7 cellular contexts compared by ENCODE assay signal in genomic region chr10:119131512-119132240, GRCh38. TPM values are rescaled to one million over a fixed set of nuclear protein-coding genes. Genes with fewer than 3 reads are reported as not detected.
DNase-seq lines count a peak whose midpoint lies in the region; ATAC-seq, FAIRE-seq and TF ChIP-seq lines count a peak whose summit lies in the region.

No MANE protein-coding gene starts in this region.

- TF ChIP-seq CTCF in brain (conservative IDR thresholded peaks at IDR 0.05), result no peak
- TF ChIP-seq CTCF in mesothelial cell of epicardium (IDR thresholded peaks at IDR 0.05; ENCODE audit: unreplicated experiment), result no peak
- TF ChIP-seq CTCF in uterus (IDR thresholded peaks at IDR 0.05), result no peak

- H3K27ac ChIP-seq in uterus, result peak overlapping the region; percentile 52 to 63

- ATAC-seq in HG02970 (IDR thresholded peaks at IDR 0.05; ENCODE audit: low FRiP score, unreplicated experiment), result peak; percentile 51

- no peaks in the 10 kb centered on the region for H3K9me3 ChIP-seq in uterus

- no peaks in the 10 kb centered on the region for H3K27me3 Mint-ChIP-seq in brain
- no peaks in the 10 kb centered on the region for H3K27me3 Mint-ChIP-seq in mesothelial cell of epicardium (ENCODE audit: low read depth)

- H3K27ac Mint-ChIP-seq in brain, result peak overlapping the region in 3 of 5 experiments; percentile 9 to 89 (median 28)
- H3K27ac Mint-ChIP-seq in mesothelial cell of epicardium, result peak overlapping the region; percentile 7

- H3K36me3 ChIP-seq in uterus, result no peaks in the 10 kb centered on the region

- intact Hi-C loops in uterus (cut with DNase I; ENCODE audit: low total_unique reads), result no loop called here

- no peaks in the 10 kb centered on the region for H3K4me1 ChIP-seq in uterus

- H3K9me3 Mint-ChIP-seq in brain, result no peaks in the 10 kb centered on the region
- no peaks in the 10 kb centered on the region for H3K9me3 Mint-ChIP-seq in mesothelial cell of epicardium

- H3K4me3 Mint-ChIP-seq in brain (peak overlapping the region in 1 of 5 experiments; percentile 65), mesothelial cell of epicardium (no peak overlapping the region)

- H3K4me3 ChIP-seq in uterus, result peak overlapping the region; percentile 4 to 8

- H3K4me1 Mint-ChIP-seq in brain, result no peaks in the 10 kb centered on the region
- no peaks in the 10 kb centered on the region for H3K4me1 Mint-ChIP-seq in mesothelial cell of epicardium

- peak; percentile 20 for DNase-seq in GM18507 (ENCODE audit: extremely low spot score, insufficient read length, low read depth)
- DNase-seq in SIG-M5 (lab: John Stamatoyannopoulos, UW), result peak; percentile 62
- no peak for DNase-seq in mesothelial cell of epicardium (ENCODE audit: low spot score in 2 of 2, unreplicated experiment in 2 of 2)
- DNase-seq in uterus, result no peak
- DNase-seq in NCI-H2107 treated with DMSO at 0.1 percent for 48 hours (lab: John Stamatoyannopoulos, UW; ENCODE audit: unreplicated experiment), result no peak

- FAIRE-seq in GM18507 (lab: Jason Lieb, UNC), result peak; percentile 69

- TF ChIP-seq POLR2A in uterus (IDR thresholded peaks at IDR 0.05), result no peak

- peaks cover 72% of the 10 kb centered on the region for H3K36me3 Mint-ChIP-seq in brain
- peaks cover 51% of the 10 kb centered on the region for H3K36me3 Mint-ChIP-seq in mesothelial cell of epicardium

- H3K27me3 ChIP-seq in uterus, result no peaks in the 10 kb centered on the region

RNA-seq across cellular contexts. Expression of gene DENND10, which starts 27.8 kb away (rescaled TPM):
- 15.0 TPM for polyA plus RNA-seq in brain (ENCODE audit: insufficient read depth, low read depth, low replicate concordance)
- total RNA-seq in mesothelial cell of epicardium (38.4 to 40.3 TPM (median 39.6 TPM) in 3 replicates), uterus (10 to 100 TPM; 23.8 to 50.2 (median 42.8) TPM)

RNA-seq across cellular contexts. Expression of gene SFXN4, which starts 33.8 kb away (rescaled TPM):
- 18.2 TPM for polyA plus RNA-seq in brain (ENCODE audit: insufficient read depth, low read depth, low replicate concordance)
- total RNA-seq in mesothelial cell of epicardium, result 33.3 to 37.2 TPM (median 36.6 TPM) in 3 replicates
- 10 to 100 TPM in 3 of 4 donors, 1 to 10 TPM in 1; 1.2 to 22.1 (median 14.8) TPM for total RNA-seq in uterus

RNA-seq across cellular contexts. Expression of gene PRDX3, which starts 46.9 kb away (rescaled TPM):
- polyA plus RNA-seq in brain (ENCODE audit: insufficient read depth, low read depth, low replicate concordance), result 78.8 TPM
- total RNA-seq in mesothelial cell of epicardium, result 85.7 to 91.5 TPM (median 86.5 TPM) in 3 replicates
- 100 to 1,000 TPM in 3 of 4 donors, 10 to 100 TPM in 1; 90.6 to 231 (median 141) TPM for total RNA-seq in uterus

RNA-seq across cellular contexts. Expression of gene EIF3A, which starts 51.1 kb away (rescaled TPM):
- 53.5 TPM for polyA plus RNA-seq in brain (ENCODE audit: insufficient read depth, low read depth, low replicate concordance)
- total RNA-seq in mesothelial cell of epicardium, result 145 to 148 TPM (median 145 TPM) in 3 replicates
- total RNA-seq in uterus, result 100 to 1,000 TPM in 2 of 4 donors, 10 to 100 TPM in 2; 54.3 to 144 (median 89.2) TPM

Comparison
In these comparisons a context has a peak if more than half of its experiments do, and no peak if none do; other contexts are left out.
1. DNase-seq: peak in GM18507 (single experiment) and SIG-M5 (single experiment); none in mesothelial cell of epicardium (0 of 2), uterus (0 of 2) and NCI-H2107 treated with DMSO at 0.1 percent for 48 hours (single experiment).